Comparison of ENCODE assay signal across 9 cellular contexts in genomic region chr2:32591669-32592463, GRCh38. TPM values are rescaled to one million over a fixed set of nuclear protein-coding genes. Genes with fewer than 3 reads are reported as not detected.
DNase-seq lines count a peak whose midpoint lies in the region; ATAC-seq and TF ChIP-seq lines count a peak whose summit lies in the region.
"Had no signal": no experiment of that assay in that cellular context is flagged by ENCODE, and none has a peak within 500 bp of the region (broad histone marks: within the 10 kb centered on the region; RNA-seq: fewer than 3 reads in every experiment).

No MANE protein-coding gene starts in this region.

- peaks cover 45% of the 10 kb centered on the region for H3K36me3 Mint-ChIP-seq in activated CD8-positive, alpha-beta T cell treated with anti-CD3 and anti-CD28 coated beads, Interleukin-2, amount 10 ng/mL, durations not matched to agents 7 days and 5 days (ENCODE audit: low read depth)
- H3K36me3 Mint-ChIP-seq in stimulated activated naive CD8-positive, alpha-beta T cell treated with anti-CD3 and anti-CD28 coated beads, Interleukin-15, Interleukin-2, amounts not matched to agents 100 ng/mL and 50 ng/mL, for 24 hours (ENCODE audit: low read depth) = peaks cover 35% of the 10 kb centered on the region
- H3K36me3 Mint-ChIP-seq in Caco-2 (ENCODE audit: insufficient read depth, unreplicated experiment) (peaks cover 37% of the 10 kb centered on the region), osteocyte (ENCODE audit: unreplicated experiment) (peaks cover 22% of the 10 kb centered on the region)

- BruUV-seq in Caco-2 (replicated peaks; lab: Mats Ljungman, UMichigan) = no TSS peak

- H3K4me3 ChIP-seq in heart right ventricle = no peak overlapping the region
- no peak overlapping the region for H3K4me3 ChIP-seq in Caco-2 (ENCODE audit: low read depth, low read length)
- H3K4me3 ChIP-seq: SJSA1 had no signal

- H3K27me3 Mint-ChIP-seq in activated CD8-positive, alpha-beta T cell treated with anti-CD3 and anti-CD28 coated beads, Interleukin-2, amount 10 ng/mL, durations not matched to agents 7 days and 5 days (ENCODE audit: low read depth) = no peaks in the 10 kb centered on the region
- no peaks in the 10 kb centered on the region for H3K27me3 Mint-ChIP-seq in stimulated activated naive CD8-positive, alpha-beta T cell treated with anti-CD3 and anti-CD28 coated beads, Interleukin-15, Interleukin-2, amounts not matched to agents 100 ng/mL and 50 ng/mL, for 24 hours
- H3K27me3 Mint-ChIP-seq in Caco-2 (ENCODE audit: insufficient read depth, unreplicated experiment) (no peaks in the 10 kb centered on the region), osteocyte (ENCODE audit: unreplicated experiment) (no peaks in the 10 kb centered on the region)

- no peaks in the 10 kb centered on the region for H3K9me3 Mint-ChIP-seq in activated CD8-positive, alpha-beta T cell treated with anti-CD3 and anti-CD28 coated beads, Interleukin-2, amount 10 ng/mL, durations not matched to agents 7 days and 5 days (ENCODE audit: insufficient read depth)
- no peaks in the 10 kb centered on the region for H3K9me3 Mint-ChIP-seq in stimulated activated naive CD8-positive, alpha-beta T cell treated with anti-CD3 and anti-CD28 coated beads, Interleukin-15, Interleukin-2, amounts not matched to agents 100 ng/mL and 50 ng/mL, for 24 hours
- H3K9me3 Mint-ChIP-seq in Caco-2 (ENCODE audit: unreplicated experiment) (no peaks in the 10 kb centered on the region), osteocyte (ENCODE audit: unreplicated experiment) (no peaks in the 10 kb centered on the region)

- H3K4me1 Mint-ChIP-seq in activated CD8-positive, alpha-beta T cell treated with anti-CD3 and anti-CD28 coated beads, Interleukin-2, amount 10 ng/mL, durations not matched to agents 7 days and 5 days (ENCODE audit: low read depth) = peaks cover 22% of the 10 kb centered on the region
- H3K4me1 Mint-ChIP-seq in stimulated activated naive CD8-positive, alpha-beta T cell treated with anti-CD3 and anti-CD28 coated beads, Interleukin-15, Interleukin-2, amounts not matched to agents 100 ng/mL and 50 ng/mL, for 24 hours (ENCODE audit: low read depth) = peaks cover 34% of the 10 kb centered on the region
- H3K4me1 Mint-ChIP-seq in Caco-2 (ENCODE audit: low read depth, unreplicated experiment) (no peaks in the 10 kb centered on the region), osteocyte (ENCODE audit: unreplicated experiment) (peaks cover 2% of the 10 kb centered on the region)

- intact Hi-C loops in Right ventricle myocardium superior (cut with DNase I) (no loop called here), heart right ventricle (cut with DNase I) (no loop called here), Caco-2 (cut with micrococcal nuclease; ENCODE audit: unreplicated experiment) (no loop called here)

- WGBS in heart right ventricle, 2 donors = 48 to 57% methylated on average over 3 of the region's 3 CpGs

- peaks cover 0 to 14% (median 0%) of the 10 kb centered on the region in 9 donors for H3K4me1 ChIP-seq in heart right ventricle
- no peaks in the 10 kb centered on the region for H3K4me1 ChIP-seq in Caco-2
- H3K4me1 ChIP-seq: SJSA1 had no signal

- peak; percentile 25 for ATAC-seq in Right ventricle myocardium superior (ENCODE audit: poor library complexity)
- no peak for ATAC-seq in heart right ventricle
- ATAC-seq in HG03378 (IDR thresholded peaks at IDR 0.05; ENCODE audit: unreplicated experiment) = peak; percentile 79
- ATAC-seq in activated CD8-positive, alpha-beta T cell treated with anti-CD3 and anti-CD28 coated beads, Interleukin-2, amount 10 ng/mL, durations not matched to agents 7 days and 5 days = peak; percentile 94

- CTCF ChIA-PET in activated CD8-positive, alpha-beta T cell treated with anti-CD3 and anti-CD28 coated beads, Interleukin-2, amount 10 ng/mL, durations not matched to agents 7 days and 5 days (lab: Charles Lee) = interaction anchor here (1.0 kb wide), 1 partner anchor 13 kb away, joined by 4 read pairs; no protein-coding TSS in a partner anchor
- CTCF ChIA-PET in Caco-2 (lab: Charles Lee) = no interaction called here

- TF ChIP-seq CTCF in heart right ventricle (IDR thresholded peaks at IDR 0.05) (no peak), Caco-2 (IDR thresholded peaks at IDR 0.05; ENCODE audit: insufficient read depth in 1 of 2, low read depth in 1 of 2, low read length in 1 of 2, severe bottlenecking in 1 of 2, unreplicated experiment in 1 of 2) (no peak), osteocyte (IDR thresholded peaks at IDR 0.05) (no peak)

- H3K9me3 ChIP-seq in heart right ventricle = no peaks in the 10 kb centered on the region
- no peaks in the 10 kb centered on the region for H3K9me3 ChIP-seq in Caco-2
- H3K9me3 ChIP-seq: SJSA1 had no signal

- peak overlapping the region; percentile 81 for H3K27ac Mint-ChIP-seq in activated CD8-positive, alpha-beta T cell treated with anti-CD3 and anti-CD28 coated beads, Interleukin-2, amount 10 ng/mL, durations not matched to agents 7 days and 5 days
- H3K27ac Mint-ChIP-seq in stimulated activated naive CD8-positive, alpha-beta T cell treated with anti-CD3 and anti-CD28 coated beads, Interleukin-15, Interleukin-2, amounts not matched to agents 100 ng/mL and 50 ng/mL, for 24 hours = peak overlapping the region; percentile 77
- no peak overlapping the region for H3K27ac Mint-ChIP-seq in Caco-2 (ENCODE audit: unreplicated experiment)
- no peak overlapping the region for H3K27ac Mint-ChIP-seq in osteocyte (ENCODE audit: unreplicated experiment)

- H3K27ac ChIP-seq in heart right ventricle = peak overlapping the region in 1 of 10 donors; percentile 46
- H3K27ac ChIP-seq: SJSA1 had no signal

- H3K27me3 ChIP-seq in heart right ventricle (no peaks in the 10 kb centered on the region), Caco-2 (replicated peaks; ENCODE audit: control insufficient read depth, insufficient read depth, low read length) (no peaks in the 10 kb centered on the region)
- H3K27me3 ChIP-seq: SJSA1 had no signal

- POLR2A ChIA-PET in activated CD8-positive, alpha-beta T cell treated with anti-CD3 and anti-CD28 coated beads, Interleukin-2, amount 10 ng/mL, durations not matched to agents 7 days and 5 days (lab: Charles Lee) = interaction anchor here (1.0 to 1.1 kb wide), 2 partner anchors 9 to 19 kb away, joined by 4 to 5 read pairs; no protein-coding TSS in a partner anchor
- POLR2A ChIA-PET in Caco-2 (lab: Charles Lee) = no interaction called here

- DNase-seq in Right ventricle myocardium superior = no peak
- DNase-seq in heart right ventricle = no peak
- peak; percentile 26 for DNase-seq in activated CD8-positive, alpha-beta T cell treated with anti-CD3 and anti-CD28 coated beads, Interleukin-2, amount 10 ng/mL, durations not matched to agents 7 days and 5 days
- no peak for DNase-seq in Caco-2
- DNase-seq in osteocyte (ENCODE audit: extremely low spot score, unreplicated experiment) = no peak
- DNase-seq in NCI-H187 (lab: John Stamatoyannopoulos, UW) = no peak

- H3K36me3 ChIP-seq in heart right ventricle = peaks cover 0 to 52% (median 2%) of the 10 kb centered on the region in 9 donors
- H3K36me3 ChIP-seq in Caco-2 (ENCODE audit: control insufficient read depth, insufficient read depth, low read length) = no peaks in the 10 kb centered on the region

- peak overlapping the region; percentile 24 for H3K4me3 Mint-ChIP-seq in activated CD8-positive, alpha-beta T cell treated with anti-CD3 and anti-CD28 coated beads, Interleukin-2, amount 10 ng/mL, durations not matched to agents 7 days and 5 days
- H3K4me3 Mint-ChIP-seq in stimulated activated naive CD8-positive, alpha-beta T cell treated with anti-CD3 and anti-CD28 coated beads, Interleukin-15, Interleukin-2, amounts not matched to agents 100 ng/mL and 50 ng/mL, for 24 hours = peak overlapping the region; percentile 48
- H3K4me3 Mint-ChIP-seq in Caco-2 (ENCODE audit: unreplicated experiment) = no peak overlapping the region
- H3K4me3 Mint-ChIP-seq in osteocyte (ENCODE audit: unreplicated experiment) = no peak overlapping the region

RNA-seq across cellular contexts. Expression of gene TTC27, which starts 36.0 kb away (rescaled TPM):
- total RNA-seq in Right ventricle myocardium superior (8.4 TPM), heart right ventricle (10 to 100 TPM in 9 of 10 donors, 1 to 10 TPM in 1; 9.7 to 17.3 (median 12.5) TPM), Caco-2 (2022) (18.9 and 20.6 TPM in 2 replicates), osteocyte (14.2 and 15.6 TPM in 2 replicates)
- 1 to 10 TPM; 4.8 to 9.6 TPM for polyA plus RNA-seq in heart right ventricle
- 10 to 100 TPM; 14.9 to 20.9 TPM for total RNA-seq in activated CD8-positive, alpha-beta T cell treated with anti-CD3 and anti-CD28 coated beads, Interleukin-2, amount 10 ng/mL, durations not matched to agents 7 days and 5 days

Comparison
In these comparisons a context has a peak if more than half of its experiments do, and no peak if none do; other contexts are left out.
1. ATAC-seq: peak in Right ventricle myocardium superior (single experiment), HG03378 (single experiment) and activated CD8-positive, alpha-beta T cell treated with anti-CD3 and anti-CD28 coated beads, Interleukin-2, amount 10 ng/mL, durations not matched to agents 7 days and 5 days (single experiment); none in heart right ventricle (0 of 8).
2. H3K27ac Mint-ChIP-seq: peak in activated CD8-positive, alpha-beta T cell treated with anti-CD3 and anti-CD28 coated beads, Interleukin-2, amount 10 ng/mL, durations not matched to agents 7 days and 5 days (single experiment) and stimulated activated naive CD8-positive, alpha-beta T cell treated with anti-CD3 and anti-CD28 coated beads, Interleukin-15, Interleukin-2, amounts not matched to agents 100 ng/mL and 50 ng/mL, for 24 hours (single experiment); none in Caco-2 (single experiment) and osteocyte (single experiment).
3. H3K4me3 Mint-ChIP-seq: peak in activated CD8-positive, alpha-beta T cell treated with anti-CD3 and anti-CD28 coated beads, Interleukin-2, amount 10 ng/mL, durations not matched to agents 7 days and 5 days (single experiment) and stimulated activated naive CD8-positive, alpha-beta T cell treated with anti-CD3 and anti-CD28 coated beads, Interleukin-15, Interleukin-2, amounts not matched to agents 100 ng/mL and 50 ng/mL, for 24 hours (single experiment); none in Caco-2 (single experiment) and osteocyte (single experiment).